Comparison of ENCODE assay signal across 1 cellular context in the genomic region with DNA sequence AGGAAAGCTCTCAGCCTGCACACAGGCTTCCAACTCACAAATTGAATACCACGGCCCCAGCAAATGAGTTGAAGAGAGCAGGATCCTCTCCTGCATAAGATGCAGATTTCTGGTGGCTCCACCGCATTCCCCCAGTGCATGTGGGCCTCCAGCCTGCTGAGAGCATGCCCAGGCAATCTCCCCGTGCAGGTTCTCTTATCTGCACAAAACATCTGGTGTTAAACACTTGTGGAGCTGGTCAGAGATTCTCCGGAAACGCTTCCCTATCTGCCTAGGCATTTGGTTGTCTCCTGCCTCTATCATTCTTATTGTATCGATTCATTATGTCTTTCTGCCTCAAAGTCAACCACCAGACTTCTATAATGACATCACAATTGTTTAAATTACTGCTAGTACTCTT.
TF ChIP-seq lines count a peak whose summit lies in the region.

No MANE protein-coding gene starts in this region.

TF ChIP-seq in K562, 482 proteins besides CTCF, POLR2A, EP300 and RAD21 (continued from another document and continues in another):
- TF ChIP-seq, protein P1, sequence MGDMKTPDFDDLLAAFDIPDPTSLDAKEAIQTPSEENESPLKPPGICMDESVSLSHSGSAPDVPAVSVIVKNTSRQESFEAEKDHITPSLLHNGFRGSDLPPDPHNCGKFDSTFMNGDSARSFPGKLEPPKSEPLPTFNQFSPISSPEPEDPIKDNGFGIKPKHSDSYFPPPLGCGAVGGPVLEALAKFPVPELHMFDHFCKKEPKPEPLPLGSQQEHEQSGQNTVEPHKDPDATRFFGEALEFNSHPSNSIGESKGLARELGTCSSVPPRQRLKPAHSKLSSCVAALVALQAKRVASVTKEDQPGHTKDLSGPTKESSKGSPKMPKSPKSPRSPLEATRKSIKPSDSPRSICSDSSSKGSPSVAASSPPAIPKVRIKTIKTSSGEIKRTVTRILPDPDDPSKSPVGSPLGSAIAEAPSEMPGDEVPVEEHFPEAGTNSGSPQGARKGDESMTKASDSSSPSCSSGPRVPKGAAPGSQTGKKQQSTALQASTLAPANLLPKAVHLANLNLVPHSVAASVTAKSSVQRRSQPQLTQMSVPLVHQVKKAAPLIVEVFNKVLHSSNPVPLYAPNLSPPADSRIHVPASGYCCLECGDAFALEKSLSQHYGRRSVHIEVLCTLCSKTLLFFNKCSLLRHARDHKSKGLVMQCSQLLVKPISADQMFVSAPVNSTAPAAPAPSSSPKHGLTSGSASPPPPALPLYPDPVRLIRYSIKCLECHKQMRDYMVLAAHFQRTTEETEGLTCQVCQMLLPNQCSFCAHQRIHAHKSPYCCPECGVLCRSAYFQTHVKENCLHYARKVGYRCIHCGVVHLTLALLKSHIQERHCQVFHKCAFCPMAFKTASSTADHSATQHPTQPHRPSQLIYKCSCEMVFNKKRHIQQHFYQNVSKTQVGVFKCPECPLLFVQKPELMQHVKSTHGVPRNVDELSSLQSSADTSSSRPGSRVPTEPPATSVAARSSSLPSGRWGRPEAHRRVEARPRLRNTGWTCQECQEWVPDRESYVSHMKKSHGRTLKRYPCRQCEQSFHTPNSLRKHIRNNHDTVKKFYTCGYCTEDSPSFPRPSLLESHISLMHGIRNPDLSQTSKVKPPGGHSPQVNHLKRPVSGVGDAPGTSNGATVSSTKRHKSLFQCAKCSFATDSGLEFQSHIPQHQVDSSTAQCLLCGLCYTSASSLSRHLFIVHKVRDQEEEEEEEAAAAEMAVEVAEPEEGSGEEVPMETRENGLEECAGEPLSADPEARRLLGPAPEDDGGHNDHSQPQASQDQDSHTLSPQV (IDR thresholded peaks at IDR 0.05), result no peak
- no peak for TF ChIP-seq ZKSCAN8 (CRISPR knock-in tag; IDR thresholded peaks at IDR 0.05)
- TF ChIP-seq, protein P2, sequence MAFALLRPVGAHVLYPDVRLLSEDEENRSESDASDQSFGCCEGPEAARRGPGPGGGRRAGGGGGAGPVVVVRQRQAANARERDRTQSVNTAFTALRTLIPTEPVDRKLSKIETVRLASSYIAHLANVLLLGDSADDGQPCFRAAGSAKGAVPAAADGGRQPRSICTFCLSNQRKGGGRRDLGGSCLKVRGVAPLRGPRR (CRISPR knock-in tag; IDR thresholded peaks at IDR 0.05), result no peak
- TF ChIP-seq SAFB2 (IDR thresholded peaks at IDR 0.05; ENCODE audit: borderline replicate concordance, low read depth, low read length, severe bottlenecking), result no peak
- peak; percentile 83 for TF ChIP-seq TAL1 (IDR thresholded peaks at IDR 0.05)
- TF ChIP-seq PHTF2 (CRISPR knock-in tag; IDR thresholded peaks at IDR 0.05), result no peak
- TF ChIP-seq, protein P3, sequence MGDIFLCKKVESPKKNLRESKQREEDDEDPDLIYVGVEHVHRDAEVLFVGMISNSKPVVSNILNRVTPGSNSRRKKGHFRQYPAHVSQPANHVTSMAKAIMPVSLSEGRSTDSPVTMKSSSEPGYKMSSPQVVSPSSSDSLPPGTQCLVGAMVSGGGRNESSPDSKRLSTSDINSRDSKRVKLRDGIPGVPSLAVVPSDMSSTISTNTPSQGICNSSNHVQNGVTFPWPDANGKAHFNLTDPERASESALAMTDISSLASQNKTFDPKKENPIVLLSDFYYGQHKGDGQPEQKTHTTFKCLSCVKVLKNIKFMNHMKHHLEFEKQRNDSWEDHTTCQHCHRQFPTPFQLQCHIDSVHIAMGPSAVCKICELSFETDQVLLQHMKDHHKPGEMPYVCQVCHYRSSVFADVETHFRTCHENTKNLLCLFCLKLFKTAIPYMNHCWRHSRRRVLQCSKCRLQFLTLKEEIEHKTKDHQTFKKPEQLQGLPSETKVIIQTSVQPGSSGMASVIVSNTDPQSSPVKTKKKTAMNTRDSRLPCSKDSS (IDR thresholded peaks at IDR 0.05; ENCODE audit: low read depth, partially characterized antibody), result no peak
- TF ChIP-seq TFAP4 (CRISPR knock-in tag; IDR thresholded peaks at IDR 0.05; ENCODE audit: borderline replicate concordance), result no peak
- TF ChIP-seq SMARCE1 (IDR thresholded peaks at IDR 0.05), result peak; percentile 52; the same call in 1 of the 2 replicates
- TF ChIP-seq ZNF12 (CRISPR knock-in tag; IDR thresholded peaks at IDR 0.05), result no peak
- no peak for TF ChIP-seq RBM15 (IDR thresholded peaks at IDR 0.05; ENCODE audit: insufficient read depth, low read length)
- TF ChIP-seq, protein P4, sequence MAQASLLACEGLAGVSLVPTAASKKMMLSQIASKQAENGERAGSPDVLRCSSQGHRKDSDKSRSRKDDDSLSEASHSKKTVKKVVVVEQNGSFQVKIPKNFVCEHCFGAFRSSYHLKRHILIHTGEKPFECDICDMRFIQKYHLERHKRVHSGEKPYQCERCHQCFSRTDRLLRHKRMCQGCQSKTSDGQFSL (CRISPR knock-in tag; IDR thresholded peaks at IDR 0.05), result no peak
- TF ChIP-seq, protein P4 (tag; IDR thresholded peaks at IDR 0.05), result no peak
- TF ChIP-seq, protein P5, sequence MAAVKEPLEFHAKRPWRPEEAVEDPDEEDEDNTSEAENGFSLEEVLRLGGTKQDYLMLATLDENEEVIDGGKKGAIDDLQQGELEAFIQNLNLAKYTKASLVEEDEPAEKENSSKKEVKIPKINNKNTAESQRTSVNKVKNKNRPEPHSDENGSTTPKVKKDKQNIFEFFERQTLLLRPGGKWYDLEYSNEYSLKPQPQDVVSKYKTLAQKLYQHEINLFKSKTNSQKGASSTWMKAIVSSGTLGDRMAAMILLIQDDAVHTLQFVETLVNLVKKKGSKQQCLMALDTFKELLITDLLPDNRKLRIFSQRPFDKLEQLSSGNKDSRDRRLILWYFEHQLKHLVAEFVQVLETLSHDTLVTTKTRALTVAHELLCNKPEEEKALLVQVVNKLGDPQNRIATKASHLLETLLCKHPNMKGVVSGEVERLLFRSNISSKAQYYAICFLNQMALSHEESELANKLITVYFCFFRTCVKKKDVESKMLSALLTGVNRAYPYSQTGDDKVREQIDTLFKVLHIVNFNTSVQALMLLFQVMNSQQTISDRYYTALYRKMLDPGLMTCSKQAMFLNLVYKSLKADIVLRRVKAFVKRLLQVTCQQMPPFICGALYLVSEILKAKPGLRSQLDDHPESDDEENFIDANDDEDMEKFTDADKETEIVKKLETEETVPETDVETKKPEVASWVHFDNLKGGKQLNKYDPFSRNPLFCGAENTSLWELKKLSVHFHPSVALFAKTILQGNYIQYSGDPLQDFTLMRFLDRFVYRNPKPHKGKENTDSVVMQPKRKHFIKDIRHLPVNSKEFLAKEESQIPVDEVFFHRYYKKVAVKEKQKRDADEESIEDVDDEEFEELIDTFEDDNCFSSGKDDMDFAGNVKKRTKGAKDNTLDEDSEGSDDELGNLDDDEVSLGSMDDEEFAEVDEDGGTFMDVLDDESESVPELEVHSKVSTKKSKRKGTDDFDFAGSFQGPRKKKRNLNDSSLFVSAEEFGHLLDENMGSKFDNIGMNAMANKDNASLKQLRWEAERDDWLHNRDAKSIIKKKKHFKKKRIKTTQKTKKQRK (IDR thresholded peaks at IDR 0.05; ENCODE audit: borderline replicate concordance, low read depth, low read length), result no peak
- no peak for TF ChIP-seq THAP7 (CRISPR knock-in tag; IDR thresholded peaks at IDR 0.05)
- no peak for TF ChIP-seq ZNF778 (CRISPR knock-in tag; IDR thresholded peaks at IDR 0.05)
- peak; percentile 81 for TF ChIP-seq CBFA2T2 (conservative IDR thresholded peaks at IDR 0.05)
- no peak for TF ChIP-seq KAT8 (IDR thresholded peaks at IDR 0.05; ENCODE audit: low read depth)
- no peak for TF ChIP-seq ZNF561 (CRISPR knock-in tag; conservative IDR thresholded peaks at IDR 0.05)
- TF ChIP-seq, protein P6, sequence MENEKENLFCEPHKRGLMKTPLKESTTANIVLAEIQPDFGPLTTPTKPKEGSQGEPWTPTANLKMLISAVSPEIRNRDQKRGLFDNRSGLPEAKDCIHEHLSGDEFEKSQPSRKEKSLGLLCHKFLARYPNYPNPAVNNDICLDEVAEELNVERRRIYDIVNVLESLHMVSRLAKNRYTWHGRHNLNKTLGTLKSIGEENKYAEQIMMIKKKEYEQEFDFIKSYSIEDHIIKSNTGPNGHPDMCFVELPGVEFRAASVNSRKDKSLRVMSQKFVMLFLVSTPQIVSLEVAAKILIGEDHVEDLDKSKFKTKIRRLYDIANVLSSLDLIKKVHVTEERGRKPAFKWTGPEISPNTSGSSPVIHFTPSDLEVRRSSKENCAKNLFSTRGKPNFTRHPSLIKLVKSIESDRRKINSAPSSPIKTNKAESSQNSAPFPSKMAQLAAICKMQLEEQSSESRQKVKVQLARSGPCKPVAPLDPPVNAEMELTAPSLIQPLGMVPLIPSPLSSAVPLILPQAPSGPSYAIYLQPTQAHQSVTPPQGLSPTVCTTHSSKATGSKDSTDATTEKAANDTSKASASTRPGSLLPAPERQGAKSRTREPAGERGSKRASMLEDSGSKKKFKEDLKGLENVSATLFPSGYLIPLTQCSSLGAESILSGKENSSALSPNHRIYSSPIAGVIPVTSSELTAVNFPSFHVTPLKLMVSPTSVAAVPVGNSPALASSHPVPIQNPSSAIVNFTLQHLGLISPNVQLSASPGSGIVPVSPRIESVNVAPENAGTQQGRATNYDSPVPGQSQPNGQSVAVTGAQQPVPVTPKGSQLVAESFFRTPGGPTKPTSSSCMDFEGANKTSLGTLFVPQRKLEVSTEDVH (IDR thresholded peaks at IDR 0.05; ENCODE audit: low read depth, partially characterized antibody), result no peak
- TF ChIP-seq ZNF224 (CRISPR knock-in tag; IDR thresholded peaks at IDR 0.05), result no peak
- TF ChIP-seq PTBP1 (IDR thresholded peaks at IDR 0.05; ENCODE audit: low read depth, low read length), result no peak
- TF ChIP-seq IFI16 (CRISPR knock-in tag; IDR thresholded peaks at IDR 0.05), result no peak
- TF ChIP-seq ETS1 (conservative IDR thresholded peaks at IDR 0.05; ENCODE audit: control insufficient read depth, low read depth, low read length), result no peak
- TF ChIP-seq ATF6 (CRISPR knock-in tag; IDR thresholded peaks at IDR 0.05), result no peak
- TF ChIP-seq MCM5 (IDR thresholded peaks at IDR 0.05; ENCODE audit: low read depth), result no peak
- 0 out of 4 replicates have a peak, but pooled peaks of 1 of the 2 experiments have one; percentile 24 for TF ChIP-seq RCOR1 (IDR thresholded peaks at IDR 0.05; ENCODE audit: borderline replicate concordance in 1 of 2, low read depth in 2 of 2, low read length in 2 of 2)
- no peak for TF ChIP-seq SUPT5H (IDR thresholded peaks at IDR 0.05)
- no peak for TF ChIP-seq MED1 (CRISPR knock-in tag; IDR thresholded peaks at IDR 0.05; ENCODE audit: borderline replicate concordance)
- TF ChIP-seq, protein P7, sequence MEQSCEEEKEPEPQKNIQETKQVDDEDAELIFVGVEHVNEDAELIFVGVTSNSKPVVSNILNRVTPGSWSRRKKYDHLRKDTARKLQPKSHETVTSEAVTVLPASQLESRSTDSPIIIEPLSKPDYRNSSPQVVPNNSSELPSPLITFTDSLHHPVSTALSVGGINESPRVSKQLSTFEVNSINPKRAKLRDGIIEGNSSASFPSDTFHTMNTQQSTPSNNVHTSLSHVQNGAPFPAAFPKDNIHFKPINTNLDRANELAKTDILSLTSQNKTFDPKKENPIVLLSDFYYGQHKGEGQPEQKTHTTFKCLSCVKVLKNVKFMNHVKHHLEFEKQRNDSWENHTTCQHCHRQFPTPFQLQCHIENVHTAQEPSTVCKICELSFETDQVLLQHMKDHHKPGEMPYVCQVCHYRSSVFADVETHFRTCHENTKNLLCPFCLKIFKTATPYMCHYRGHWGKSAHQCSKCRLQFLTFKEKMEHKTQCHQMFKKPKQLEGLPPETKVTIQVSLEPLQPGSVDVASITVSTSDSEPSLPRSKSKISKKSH (CRISPR knock-in tag; IDR thresholded peaks at IDR 0.05), result no peak
- no peak for TF ChIP-seq MNT (conservative IDR thresholded peaks at IDR 0.05)
